ENCODE assay signal across 14 cellular contexts in genomic region chr14:83757896-83758295, GRCh38.
"Had no signal": no experiment of that assay in that cellular context is flagged by ENCODE, and none has a peak within 500 bp of the region (broad histone marks: within the 10 kb centered on the region; RNA-seq: fewer than 3 reads in every experiment).

No MANE protein-coding gene starts in this region.

- DNase-seq: activated B cell treated with CpG ODN at 0.5 μM for 24 hours; activated CD4-positive, alpha-beta T cell treated with anti-CD3 and anti-CD28 coated beads, Interleukin-2, amount 10 ng/mL, durations not matched to agents 7 days and 5 days; activated effector memory CD4-positive, alpha-beta T cell treated with Interleukin-2 at 50 U/mL for 16 hours; amygdala; kidney glomerular epithelial cell; retina; stimulated activated CD4-positive, alpha-beta T cell treated with anti-CD3 and anti-CD28 coated beads, Interleukin-4, amount 100 ng/mL, for 4 hours; stomach; uterus had no signal

- H3K4me3 Mint-ChIP-seq: activated B cell treated with CpG ODN at 0.5 μM for 24 hours; activated CD4-positive, alpha-beta T cell treated with anti-CD3 and anti-CD28 coated beads, Interleukin-2, amount 10 ng/mL, durations not matched to agents 7 days and 5 days; activated naive CD4-positive, alpha-beta T cell treated with anti-CD3 and anti-CD28 coated beads, Interleukin-2, amount 50 U/mL, for 24 hours; neural crest cell; T-helper 1 cell treated with Interleukin-12 subunit alpha and Interleukin-12 subunit beta and Interleukin-4 antibody, amounts not matched to agents 30 μg/mL and 1 μg/mL, for 36 hours had no signal

- H3K27ac Mint-ChIP-seq: activated B cell treated with CpG ODN at 0.5 μM for 24 hours; activated CD4-positive, alpha-beta T cell treated with anti-CD3 and anti-CD28 coated beads, Interleukin-2, amount 10 ng/mL, durations not matched to agents 7 days and 5 days; activated naive CD4-positive, alpha-beta T cell treated with anti-CD3 and anti-CD28 coated beads, Interleukin-2, amount 50 U/mL, for 24 hours; T-helper 1 cell treated with Interleukin-12 subunit alpha and Interleukin-12 subunit beta and Interleukin-4 antibody, amounts not matched to agents 30 μg/mL and 1 μg/mL, for 36 hours had no signal

- H3K9me3 ChIP-seq: stomach, uterus had no signal

- H3K27me3 ChIP-seq: hepatocyte, stomach, uterus had no signal

- H3K4me1 ChIP-seq: stomach, uterus had no signal

- H3K9me3 Mint-ChIP-seq: activated naive CD4-positive, alpha-beta T cell treated with anti-CD3 and anti-CD28 coated beads, Interleukin-2, amount 50 U/mL, for 24 hours; neural crest cell had no signal

- H3K4me3 ChIP-seq: hepatocyte, skin epidermis, stomach, uterus had no signal

- H3K36me3 Mint-ChIP-seq: activated naive CD4-positive, alpha-beta T cell treated with anti-CD3 and anti-CD28 coated beads, Interleukin-2, amount 50 U/mL, for 24 hours had no signal

- H3K27me3 Mint-ChIP-seq: activated B cell treated with CpG ODN at 0.5 μM for 24 hours; activated CD4-positive, alpha-beta T cell treated with anti-CD3 and anti-CD28 coated beads, Interleukin-2, amount 10 ng/mL, durations not matched to agents 7 days and 5 days; activated naive CD4-positive, alpha-beta T cell treated with anti-CD3 and anti-CD28 coated beads, Interleukin-2, amount 50 U/mL, for 24 hours had no signal

- H3K36me3 ChIP-seq: stomach, uterus had no signal

- H3K4me1 Mint-ChIP-seq: activated B cell treated with CpG ODN at 0.5 μM for 24 hours; activated CD4-positive, alpha-beta T cell treated with anti-CD3 and anti-CD28 coated beads, Interleukin-2, amount 10 ng/mL, durations not matched to agents 7 days and 5 days; activated naive CD4-positive, alpha-beta T cell treated with anti-CD3 and anti-CD28 coated beads, Interleukin-2, amount 50 U/mL, for 24 hours; neural crest cell had no signal

- H3K27ac ChIP-seq: hepatocyte, skin epidermis, stomach, uterus had no signal
